28 cellular contexts compared by ENCODE assay signal in genomic region chr9:84079994-84080393, GRCh38.
"Had no signal": no experiment of that assay in that cellular context is flagged by ENCODE, and none has a peak within 500 bp of the region (broad histone marks: within the 10 kb centered on the region; RNA-seq: fewer than 3 reads in every experiment).

No MANE protein-coding gene starts in this region.

- H3K4me3 ChIP-seq: adrenal gland, body of pancreas, breast epithelium, coronary artery, PC-9 had no signal

- H3K9me3 ChIP-seq: adrenal gland, body of pancreas, breast epithelium had no signal

- H3K36me3 ChIP-seq: adrenal gland, breast epithelium had no signal

- H3K27me3 ChIP-seq: adrenal gland, body of pancreas, breast epithelium had no signal

- H3K4me2 ChIP-seq: PC-9 had no signal

- H3K4me1 ChIP-seq: adrenal gland, body of pancreas, breast epithelium had no signal

- H3K27ac ChIP-seq: adrenal gland, body of pancreas, breast epithelium, coronary artery, PC-9 had no signal

- ATAC-seq: activated CD4-positive, alpha-beta T cell treated with anti-CD3 and anti-CD28 coated beads for 36 hours; activated CD4-positive, CD25-positive, alpha-beta regulatory T cell treated with anti-CD3 and anti-CD28 coated beads, Interleukin-2, amount 50 U/mL, for 24 hours; activated CD8-positive, alpha-beta T cell treated with anti-CD3 and anti-CD28 coated beads, Interleukin-2, amount 10 ng/mL, durations not matched to agents 7 days and 5 days; activated naive CD4-positive, alpha-beta T cell treated with anti-CD3 and anti-CD28 coated beads, Interleukin-2, amount 50 U/mL, for 72 hours; activated T-cell treated with anti-CD3 and anti-CD28 coated beads, Interleukin-2, amount 50 U/mL, for 4 hours; body of pancreas; WTC11 had no signal

- DNase-seq: activated CD4-positive, alpha-beta T cell treated with anti-CD3 and anti-CD28 coated beads for 36 hours; activated CD4-positive, alpha-beta T cell treated with anti-CD3 and anti-CD28 coated beads, Interleukin-2, amount 10 ng/mL, durations not matched to agents 7 days and 5 days; activated CD4-positive, alpha-beta T cell treated with anti-CD3 and anti-CD28 coated beads, Interleukin-2, amount 50 U/mL, for 48 hours; activated CD8-positive, alpha-beta T cell treated with anti-CD3 and anti-CD28 coated beads, Interleukin-2, amount 10 ng/mL, durations not matched to agents 7 days and 5 days; activated gamma-delta T cell treated with Interleukin-2 at 50 U/mL for 16 hours; activated naive CD4-positive, alpha-beta T cell treated with anti-CD3 and anti-CD28 coated beads for 36 hours; activated T-cell treated with anti-CD3 and anti-CD28 coated beads, Interleukin-2, amount 50 U/mL, for 4 hours; adrenal gland; body of pancreas; MV-4-11; NCI-H1092 treated with DMSO at 0.1 percent for 48 hours; NCI-H1417; NCI-H146; NCI-H187; NCI-H2029 treated with DMSO at 0.1 percent for 48 hours; NCI-H2107; NCI-H2171; NCI-H510A; NCI-H526; NCI-H748 treated with DMSO at 0.1 percent for 48 hours; PC-9; Right ventricle myocardium superior; T1000 had no signal
